In genomic region chr15:75065851-75066509, GRCh38 we compare ENCODE assay signal across 13 cellular contexts. TPM values are rescaled to one million over a fixed set of nuclear protein-coding genes. Genes with fewer than 3 reads are reported as not detected.
A peak's percentile ranks its signal among the peaks of the same experiment; 100 is the strongest.
DNase-seq lines count a peak whose midpoint lies in the region; ATAC-seq, FAIRE-seq and TF ChIP-seq lines count a peak whose summit lies in the region.
"Had no signal": no experiment of that assay in that cellular context is flagged by ENCODE, and none has a peak within 500 bp of the region (broad histone marks: within the 10 kb centered on the region; RNA-seq: fewer than 3 reads in every experiment).

No MANE protein-coding gene starts in this region.

- FAIRE-seq in GM19239 (lab: Jason Lieb, UNC) = no peak

- no peak overlapping the region for H3K27ac Mint-ChIP-seq in stimulated activated naive CD8-positive, alpha-beta T cell treated with anti-CD3 and anti-CD28 coated beads, Interleukin-15, amount 100 ng/mL, for 72 hours

- H3K27ac ChIP-seq in SK-N-MC (0 out of 2 replicates have a peak overlapping the region, but pooled peaks have one; percentile 22), cardiac muscle cell (peak overlapping the region; percentile 91)

- no peak for DNase-seq in stimulated activated naive CD8-positive, alpha-beta T cell treated with anti-CD3 and anti-CD28 coated beads, Interleukin-15, amount 100 ng/mL, for 72 hours
- DNase-seq in stimulated activated naive CD8-positive, alpha-beta T cell treated with anti-CD3 and anti-CD28 coated beads, Interleukin-15, Interleukin-2, amounts not matched to agents 100 U/mL and 50 U/mL, for 24 hours = no peak
- DNase-seq in SK-N-MC (ENCODE audit: low read depth, low spot score) (no peak), cardiac muscle cell (ENCODE audit: low read depth in 1 of 2, low spot score in 1 of 2) (peak in 1 of 2 donors; percentile 61), RKO (ENCODE audit: low spot score) (no peak), GM19239 (ENCODE audit: insufficient read length, low spot score) (no peak), AG08396 (ENCODE audit: low spot score) (no peak)
- DNase-seq: activated effector memory CD4-positive, alpha-beta T cell treated with Interleukin-2 at 50 U/mL for 16 hours; effector CD4-positive, alpha-beta T cell; NCI-H446 treated with DMSO at 0.1 percent for 48 hours; stimulated activated CD4-positive, alpha-beta T cell treated with anti-CD3 and anti-CD28 coated beads, Interleukin-15, amount 100 ng/mL, for 24 hours had no signal

- H3K4me3 Mint-ChIP-seq in stimulated activated naive CD8-positive, alpha-beta T cell treated with anti-CD3 and anti-CD28 coated beads, Interleukin-15, amount 100 ng/mL, for 72 hours = peak overlapping the region; percentile 13 to 41

- H3K9me3 ChIP-seq in SK-N-MC (ENCODE audit: low read depth, low read length) = no peaks in the 10 kb centered on the region
- no peaks in the 10 kb centered on the region for H3K9me3 ChIP-seq in cardiac muscle cell (ENCODE audit: low read depth)

- H3K4me3 ChIP-seq in SK-N-MC (peak overlapping the region; percentile 8; the same call in 1 of the 2 replicates), cardiac muscle cell (no peak overlapping the region)

- H3K9me3 Mint-ChIP-seq in stimulated activated naive CD8-positive, alpha-beta T cell treated with anti-CD3 and anti-CD28 coated beads, Interleukin-15, amount 100 ng/mL, for 72 hours = no peaks in the 10 kb centered on the region

- no peaks in the 10 kb centered on the region for H3K27me3 ChIP-seq in cardiac muscle cell

- no peak for ATAC-seq in stimulated activated naive CD8-positive, alpha-beta T cell treated with anti-CD3 and anti-CD28 coated beads, Interleukin-15, amount 100 ng/mL, for 72 hours
- no peak for ATAC-seq in stimulated activated naive CD8-positive, alpha-beta T cell treated with anti-CD3 and anti-CD28 coated beads, Interleukin-15, Interleukin-2, amounts not matched to agents 100 U/mL and 50 U/mL, for 24 hours
- no peak for ATAC-seq in HG03460 (IDR thresholded peaks at IDR 0.05; ENCODE audit: unreplicated experiment)

- H3K27me3 Mint-ChIP-seq in stimulated activated naive CD8-positive, alpha-beta T cell treated with anti-CD3 and anti-CD28 coated beads, Interleukin-15, amount 100 ng/mL, for 72 hours = peaks cover 40% of the 10 kb centered on the region
- H3K27me3 Mint-ChIP-seq: IgD-negative memory B cell had no signal

- H3K36me3 ChIP-seq in SK-N-MC (ENCODE audit: insufficient read depth, low read length) (no peaks in the 10 kb centered on the region), cardiac muscle cell (no peaks in the 10 kb centered on the region)

- H3K4me1 Mint-ChIP-seq in stimulated activated naive CD8-positive, alpha-beta T cell treated with anti-CD3 and anti-CD28 coated beads, Interleukin-15, amount 100 ng/mL, for 72 hours = peaks cover 58% of the 10 kb centered on the region

- H3K9ac ChIP-seq in SK-N-MC (ENCODE audit: insufficient read length) = peak overlapping the region; percentile 12

- TF ChIP-seq CTCF in cardiac muscle cell (IDR thresholded peaks at IDR 0.05; ENCODE audit: low read depth, low read length) = no peak

- H3K4me1 ChIP-seq in cardiac muscle cell (ENCODE audit: low read depth) = peaks cover 9% of the 10 kb centered on the region

RNA-seq across cellular contexts. Expression of gene PPCDC, which starts 42.6 kb away (rescaled TPM):
- total RNA-seq in cardiac muscle cell = 25.6 and 28.3 TPM in 2 replicates
- 15.9 and 17.6 TPM in 2 replicates for polyA plus RNA-seq in cardiac muscle cell
